1 cellular context compared by ENCODE assay signal in the genomic region with DNA sequence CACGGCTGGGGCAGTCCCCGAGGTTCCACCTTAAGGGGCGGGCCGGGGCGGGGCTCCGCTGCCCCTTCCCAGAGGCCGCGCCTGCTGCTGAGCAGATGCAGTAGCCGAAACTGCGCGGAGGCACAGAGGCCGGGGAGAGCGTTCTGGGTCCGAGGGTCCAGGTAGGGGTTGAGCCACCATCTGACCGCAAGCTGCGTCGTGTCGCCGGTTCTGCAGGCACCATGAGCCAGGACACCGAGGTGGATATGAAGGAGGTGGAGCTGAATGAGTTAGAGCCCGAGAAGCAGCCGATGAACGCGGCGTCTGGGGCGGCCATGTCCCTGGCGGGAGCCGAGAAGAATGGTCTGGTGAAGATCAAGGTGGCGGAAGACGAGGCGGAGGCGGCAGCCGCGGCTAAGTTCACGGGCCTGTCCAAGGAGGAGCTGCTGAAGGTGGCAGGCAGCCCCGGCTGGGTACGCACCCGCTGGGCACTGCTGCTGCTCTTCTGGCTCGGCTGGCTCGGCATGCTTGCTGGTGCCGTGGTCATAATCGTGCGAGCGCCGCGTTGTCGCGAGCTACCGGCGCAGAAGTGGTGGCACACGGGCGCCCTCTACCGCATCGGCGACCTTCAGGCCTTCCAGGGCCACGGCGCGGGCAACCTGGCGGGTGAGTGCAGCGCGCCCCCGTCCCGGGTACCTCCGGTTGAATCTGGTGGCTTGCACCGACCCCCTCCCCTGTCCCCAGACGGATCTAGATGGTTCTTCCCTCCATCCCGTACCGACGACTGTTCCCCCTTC.
TF ChIP-seq lines count a peak whose summit lies in the region.

A gene (plus strand): TSS at position 94 of the 776 bp plus-strand sequence. CDS start 128 bp downstream, at position 222.

TF ChIP-seq in HepG2, 621 proteins besides CTCF, POLR2A, EP300 and RAD21 (continued from another document and continues in another):
- TF ChIP-seq, protein P1, sequence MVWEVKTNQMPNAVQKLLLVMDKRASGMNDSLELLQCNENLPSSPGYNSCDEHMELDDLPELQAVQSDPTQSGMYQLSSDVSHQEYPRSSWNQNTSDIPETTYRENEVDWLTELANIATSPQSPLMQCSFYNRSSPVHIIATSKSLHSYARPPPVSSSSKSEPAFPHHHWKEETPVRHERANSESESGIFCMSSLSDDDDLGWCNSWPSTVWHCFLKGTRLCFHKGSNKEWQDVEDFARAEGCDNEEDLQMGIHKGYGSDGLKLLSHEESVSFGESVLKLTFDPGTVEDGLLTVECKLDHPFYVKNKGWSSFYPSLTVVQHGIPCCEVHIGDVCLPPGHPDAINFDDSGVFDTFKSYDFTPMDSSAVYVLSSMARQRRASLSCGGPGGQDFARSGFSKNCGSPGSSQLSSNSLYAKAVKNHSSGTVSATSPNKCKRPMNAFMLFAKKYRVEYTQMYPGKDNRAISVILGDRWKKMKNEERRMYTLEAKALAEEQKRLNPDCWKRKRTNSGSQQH (CRISPR knock-in tag; IDR thresholded peaks at IDR 0.05; ENCODE audit: low read depth): peak; percentile 18; the same call in 1 of the 2 replicates
- TF ChIP-seq MAZ (IDR thresholded peaks at IDR 0.05; ENCODE audit: borderline replicate concordance, low read depth, low read length): peak; percentile 54; the same call in 1 of the 2 replicates
- peak; percentile 84 for TF ChIP-seq MAZ (CRISPR knock-in tag; IDR thresholded peaks at IDR 0.05; ENCODE audit: low read depth)
- no peak for TF ChIP-seq TP53 (CRISPR knock-in tag; conservative IDR thresholded peaks at IDR 0.05)
- TF ChIP-seq HNRNPL (IDR thresholded peaks at IDR 0.05; ENCODE audit: low read depth, low read length): peak; percentile 68; the same call in 1 of the 2 replicates
- TF ChIP-seq, protein P2, sequence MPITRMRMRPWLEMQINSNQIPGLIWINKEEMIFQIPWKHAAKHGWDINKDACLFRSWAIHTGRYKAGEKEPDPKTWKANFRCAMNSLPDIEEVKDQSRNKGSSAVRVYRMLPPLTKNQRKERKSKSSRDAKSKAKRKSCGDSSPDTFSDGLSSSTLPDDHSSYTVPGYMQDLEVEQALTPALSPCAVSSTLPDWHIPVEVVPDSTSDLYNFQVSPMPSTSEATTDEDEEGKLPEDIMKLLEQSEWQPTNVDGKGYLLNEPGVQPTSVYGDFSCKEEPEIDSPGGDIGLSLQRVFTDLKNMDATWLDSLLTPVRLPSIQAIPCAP (CRISPR knock-in tag; IDR thresholded peaks at IDR 0.05; ENCODE audit: low read depth): no peak
- TF ChIP-seq, protein P3, sequence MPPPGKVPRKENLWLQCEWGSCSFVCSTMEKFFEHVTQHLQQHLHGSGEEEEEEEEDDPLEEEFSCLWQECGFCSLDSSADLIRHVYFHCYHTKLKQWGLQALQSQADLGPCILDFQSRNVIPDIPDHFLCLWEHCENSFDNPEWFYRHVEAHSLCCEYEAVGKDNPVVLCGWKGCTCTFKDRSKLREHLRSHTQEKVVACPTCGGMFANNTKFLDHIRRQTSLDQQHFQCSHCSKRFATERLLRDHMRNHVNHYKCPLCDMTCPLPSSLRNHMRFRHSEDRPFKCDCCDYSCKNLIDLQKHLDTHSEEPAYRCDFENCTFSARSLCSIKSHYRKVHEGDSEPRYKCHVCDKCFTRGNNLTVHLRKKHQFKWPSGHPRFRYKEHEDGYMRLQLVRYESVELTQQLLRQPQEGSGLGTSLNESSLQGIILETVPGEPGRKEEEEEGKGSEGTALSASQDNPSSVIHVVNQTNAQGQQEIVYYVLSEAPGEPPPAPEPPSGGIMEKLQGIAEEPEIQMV (CRISPR knock-in tag; IDR thresholded peaks at IDR 0.05; ENCODE audit: low read depth): 0 out of 2 replicates have a peak, but pooled peaks have one; percentile 52
- TF ChIP-seq ISL2 (CRISPR knock-in tag; IDR thresholded peaks at IDR 0.05): peak; percentile 48
- no peak for TF ChIP-seq ZNF546 (CRISPR knock-in tag; conservative IDR thresholded peaks at IDR 0.05)
- TF ChIP-seq PRPF4 (IDR thresholded peaks at IDR 0.05; ENCODE audit: low read depth, low read length, poor library complexity, severe bottlenecking): no peak
- TF ChIP-seq NFE2 (CRISPR knock-in tag; IDR thresholded peaks at IDR 0.05): no peak
- TF ChIP-seq NAIF1 (CRISPR knock-in tag; IDR thresholded peaks at IDR 0.05; ENCODE audit: borderline replicate concordance): no peak
- peak; percentile 81 for TF ChIP-seq ZSCAN25 (CRISPR knock-in tag; IDR thresholded peaks at IDR 0.05)
- TF ChIP-seq ZNF790 (CRISPR knock-in tag; IDR thresholded peaks at IDR 0.05; ENCODE audit: borderline replicate concordance): peak; percentile 43; the same call in 1 of the 2 replicates
- TF ChIP-seq ZNF232 (CRISPR knock-in tag; IDR thresholded peaks at IDR 0.05; ENCODE audit: borderline replicate concordance): peak; percentile 57
- TF ChIP-seq, protein P4, sequence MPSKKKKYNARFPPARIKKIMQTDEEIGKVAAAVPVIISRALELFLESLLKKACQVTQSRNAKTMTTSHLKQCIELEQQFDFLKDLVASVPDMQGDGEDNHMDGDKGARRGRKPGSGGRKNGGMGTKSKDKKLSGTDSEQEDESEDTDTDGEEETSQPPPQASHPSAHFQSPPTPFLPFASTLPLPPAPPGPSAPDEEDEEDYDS (CRISPR knock-in tag; IDR thresholded peaks at IDR 0.05): peak; percentile 79
- TF ChIP-seq GATA4 (IDR thresholded peaks at IDR 0.05; ENCODE audit: borderline replicate concordance, low read depth): peak; percentile 35; the same call in 1 of the 2 replicates
- no peak for TF ChIP-seq THYN1 (CRISPR knock-in tag; IDR thresholded peaks at IDR 0.05; ENCODE audit: borderline replicate concordance, low read depth)
- peak; percentile 74; the same call in 1 of the 2 replicates for TF ChIP-seq ZNF780A (CRISPR knock-in tag; IDR thresholded peaks at IDR 0.05)
- TF ChIP-seq KLF9 (CRISPR knock-in tag; IDR thresholded peaks at IDR 0.05; ENCODE audit: low read depth): no peak
- TF ChIP-seq NCOR1 (IDR thresholded peaks at IDR 0.05; ENCODE audit: borderline replicate concordance, low read length): 0 out of 2 replicates have a peak, but pooled peaks have one; percentile 23
- no peak; the same call in 1 of the 2 replicates for TF ChIP-seq MEIS1 (CRISPR knock-in tag; IDR thresholded peaks at IDR 0.05; ENCODE audit: borderline replicate concordance)
- TF ChIP-seq TGIF2 (CRISPR knock-in tag; IDR thresholded peaks at IDR 0.05): peak; percentile 54
- TF ChIP-seq SAFB2 (CRISPR knock-in tag; IDR thresholded peaks at IDR 0.05; ENCODE audit: borderline replicate concordance, low read depth): peak; percentile 34; the same call in 1 of the 2 replicates
- TF ChIP-seq SUZ12 (IDR thresholded peaks at IDR 0.05; ENCODE audit: low read depth, low read length): no peak
- TF ChIP-seq PPARG (CRISPR knock-in tag; conservative IDR thresholded peaks at IDR 0.05): peak; percentile 34; the same call in 1 of the 2 replicates
- TF ChIP-seq ZNF652 (CRISPR knock-in tag; IDR thresholded peaks at IDR 0.05; ENCODE audit: borderline replicate concordance, low read depth): no peak
- TF ChIP-seq, protein P5, sequence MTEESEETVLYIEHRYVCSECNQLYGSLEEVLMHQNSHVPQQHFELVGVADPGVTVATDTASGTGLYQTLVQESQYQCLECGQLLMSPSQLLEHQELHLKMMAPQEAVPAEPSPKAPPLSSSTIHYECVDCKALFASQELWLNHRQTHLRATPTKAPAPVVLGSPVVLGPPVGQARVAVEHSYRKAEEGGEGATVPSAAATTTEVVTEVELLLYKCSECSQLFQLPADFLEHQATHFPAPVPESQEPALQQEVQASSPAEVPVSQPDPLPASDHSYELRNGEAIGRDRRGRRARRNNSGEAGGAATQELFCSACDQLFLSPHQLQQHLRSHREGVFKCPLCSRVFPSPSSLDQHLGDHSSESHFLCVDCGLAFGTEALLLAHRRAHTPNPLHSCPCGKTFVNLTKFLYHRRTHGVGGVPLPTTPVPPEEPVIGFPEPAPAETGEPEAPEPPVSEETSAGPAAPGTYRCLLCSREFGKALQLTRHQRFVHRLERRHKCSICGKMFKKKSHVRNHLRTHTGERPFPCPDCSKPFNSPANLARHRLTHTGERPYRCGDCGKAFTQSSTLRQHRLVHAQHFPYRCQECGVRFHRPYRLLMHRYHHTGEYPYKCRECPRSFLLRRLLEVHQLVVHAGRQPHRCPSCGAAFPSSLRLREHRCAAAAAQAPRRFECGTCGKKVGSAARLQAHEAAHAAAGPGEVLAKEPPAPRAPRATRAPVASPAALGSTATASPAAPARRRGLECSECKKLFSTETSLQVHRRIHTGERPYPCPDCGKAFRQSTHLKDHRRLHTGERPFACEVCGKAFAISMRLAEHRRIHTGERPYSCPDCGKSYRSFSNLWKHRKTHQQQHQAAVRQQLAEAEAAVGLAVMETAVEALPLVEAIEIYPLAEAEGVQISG (CRISPR knock-in tag; IDR thresholded peaks at IDR 0.05): peak; percentile 98
- TF ChIP-seq MBNL3 (CRISPR knock-in tag; conservative IDR thresholded peaks at IDR 0.05): no peak
- peak; percentile 65; the same call in 1 of the 2 replicates for TF ChIP-seq SRY (CRISPR knock-in tag; IDR thresholded peaks at IDR 0.05)
- TF ChIP-seq, protein P6, sequence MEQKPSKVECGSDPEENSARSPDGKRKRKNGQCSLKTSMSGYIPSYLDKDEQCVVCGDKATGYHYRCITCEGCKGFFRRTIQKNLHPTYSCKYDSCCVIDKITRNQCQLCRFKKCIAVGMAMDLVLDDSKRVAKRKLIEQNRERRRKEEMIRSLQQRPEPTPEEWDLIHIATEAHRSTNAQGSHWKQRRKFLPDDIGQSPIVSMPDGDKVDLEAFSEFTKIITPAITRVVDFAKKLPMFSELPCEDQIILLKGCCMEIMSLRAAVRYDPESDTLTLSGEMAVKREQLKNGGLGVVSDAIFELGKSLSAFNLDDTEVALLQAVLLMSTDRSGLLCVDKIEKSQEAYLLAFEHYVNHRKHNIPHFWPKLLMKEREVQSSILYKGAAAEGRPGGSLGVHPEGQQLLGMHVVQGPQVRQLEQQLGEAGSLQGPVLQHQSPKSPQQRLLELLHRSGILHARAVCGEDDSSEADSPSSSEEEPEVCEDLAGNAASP (CRISPR knock-in tag; IDR thresholded peaks at IDR 0.05; ENCODE audit: borderline replicate concordance): peak; percentile 60
- TF ChIP-seq CBX2 (IDR thresholded peaks at IDR 0.05; ENCODE audit: low read depth, low read length): no peak
- no peak for TF ChIP-seq CBX2 (CRISPR knock-in tag; IDR thresholded peaks at IDR 0.05; ENCODE audit: low read depth)
- TF ChIP-seq, protein P7, sequence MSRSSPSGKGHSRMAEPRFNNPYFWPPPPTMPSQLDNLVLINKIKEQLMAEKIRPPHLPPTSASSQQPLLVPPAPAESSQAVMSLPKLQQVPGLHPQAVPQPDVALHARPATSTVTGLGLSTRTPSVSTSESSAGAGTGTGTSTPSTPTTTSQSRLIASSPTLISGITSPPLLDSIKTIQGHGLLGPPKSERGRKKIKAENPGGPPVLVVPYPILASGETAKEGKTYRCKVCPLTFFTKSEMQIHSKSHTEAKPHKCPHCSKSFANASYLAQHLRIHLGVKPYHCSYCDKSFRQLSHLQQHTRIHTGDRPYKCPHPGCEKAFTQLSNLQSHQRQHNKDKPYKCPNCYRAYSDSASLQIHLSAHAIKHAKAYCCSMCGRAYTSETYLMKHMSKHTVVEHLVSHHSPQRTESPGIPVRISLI (CRISPR knock-in tag; IDR thresholded peaks at IDR 0.05; ENCODE audit: borderline replicate concordance): peak; percentile 54; the same call in 1 of the 2 replicates
- TF ChIP-seq ZNF138 (CRISPR knock-in tag; IDR thresholded peaks at IDR 0.05; ENCODE audit: low read depth): peak; percentile 50; the same call in 1 of the 2 replicates
- peak; percentile 36; the same call in 1 of the 2 replicates for TF ChIP-seq MED13 (CRISPR knock-in tag; IDR thresholded peaks at IDR 0.05)
- TF ChIP-seq EZH2 (conservative IDR thresholded peaks at IDR 0.05; ENCODE audit: low read depth, low read length): no peak
- TF ChIP-seq, protein P8, sequence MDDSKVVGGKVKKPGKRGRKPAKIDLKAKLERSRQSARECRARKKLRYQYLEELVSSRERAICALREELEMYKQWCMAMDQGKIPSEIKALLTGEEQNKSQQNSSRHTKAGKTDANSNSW (CRISPR knock-in tag; IDR thresholded peaks at IDR 0.05; ENCODE audit: borderline replicate concordance): peak; percentile 57; the same call in 1 of the 2 replicates
- peak; percentile 92 for TF ChIP-seq ZNF501 (CRISPR knock-in tag; IDR thresholded peaks at IDR 0.05)
- TF ChIP-seq, protein P9, sequence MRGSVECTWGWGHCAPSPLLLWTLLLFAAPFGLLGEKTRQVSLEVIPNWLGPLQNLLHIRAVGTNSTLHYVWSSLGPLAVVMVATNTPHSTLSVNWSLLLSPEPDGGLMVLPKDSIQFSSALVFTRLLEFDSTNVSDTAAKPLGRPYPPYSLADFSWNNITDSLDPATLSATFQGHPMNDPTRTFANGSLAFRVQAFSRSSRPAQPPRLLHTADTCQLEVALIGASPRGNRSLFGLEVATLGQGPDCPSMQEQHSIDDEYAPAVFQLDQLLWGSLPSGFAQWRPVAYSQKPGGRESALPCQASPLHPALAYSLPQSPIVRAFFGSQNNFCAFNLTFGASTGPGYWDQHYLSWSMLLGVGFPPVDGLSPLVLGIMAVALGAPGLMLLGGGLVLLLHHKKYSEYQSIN (CRISPR knock-in tag; IDR thresholded peaks at IDR 0.05; ENCODE audit: borderline replicate concordance): no peak
- TF ChIP-seq PHF8 (CRISPR knock-in tag; IDR thresholded peaks at IDR 0.05): peak; percentile 90
- TF ChIP-seq, protein P10, sequence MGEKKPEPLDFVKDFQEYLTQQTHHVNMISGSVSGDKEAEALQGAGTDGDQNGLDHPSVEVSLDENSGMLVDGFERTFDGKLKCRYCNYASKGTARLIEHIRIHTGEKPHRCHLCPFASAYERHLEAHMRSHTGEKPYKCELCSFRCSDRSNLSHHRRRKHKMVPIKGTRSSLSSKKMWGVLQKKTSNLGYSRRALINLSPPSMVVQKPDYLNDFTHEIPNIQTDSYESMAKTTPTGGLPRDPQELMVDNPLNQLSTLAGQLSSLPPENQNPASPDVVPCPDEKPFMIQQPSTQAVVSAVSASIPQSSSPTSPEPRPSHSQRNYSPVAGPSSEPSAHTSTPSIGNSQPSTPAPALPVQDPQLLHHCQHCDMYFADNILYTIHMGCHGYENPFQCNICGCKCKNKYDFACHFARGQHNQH (CRISPR knock-in tag; IDR thresholded peaks at IDR 0.05): peak; percentile 89
- TF ChIP-seq JUN (CRISPR knock-in tag; IDR thresholded peaks at IDR 0.05): 0 out of 2 replicates have a peak, but pooled peaks have one; percentile 22
- peak; percentile 21; the same call in 1 of the 2 replicates for TF ChIP-seq ZNF260 (CRISPR knock-in tag; IDR thresholded peaks at IDR 0.05; ENCODE audit: borderline replicate concordance, low read depth)
- TF ChIP-seq, protein P11, sequence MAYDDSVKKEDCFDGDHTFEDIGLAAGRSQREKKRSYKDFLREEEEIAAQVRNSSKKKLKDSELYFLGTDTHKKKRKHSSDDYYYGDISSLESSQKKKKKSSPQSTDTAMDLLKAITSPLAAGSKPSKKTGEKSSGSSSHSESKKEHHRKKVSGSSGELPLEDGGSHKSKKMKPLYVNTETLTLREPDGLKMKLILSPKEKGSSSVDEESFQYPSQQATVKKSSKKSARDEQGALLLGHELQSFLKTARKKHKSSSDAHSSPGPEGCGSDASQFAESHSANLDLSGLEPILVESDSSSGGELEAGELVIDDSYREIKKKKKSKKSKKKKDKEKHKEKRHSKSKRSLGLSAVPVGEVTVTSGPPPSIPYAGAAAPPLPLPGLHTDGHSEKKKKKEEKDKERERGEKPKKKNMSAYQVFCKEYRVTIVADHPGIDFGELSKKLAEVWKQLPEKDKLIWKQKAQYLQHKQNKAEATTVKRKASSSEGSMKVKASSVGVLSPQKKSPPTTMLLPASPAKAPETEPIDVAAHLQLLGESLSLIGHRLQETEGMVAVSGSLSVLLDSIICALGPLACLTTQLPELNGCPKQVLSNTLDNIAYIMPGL (CRISPR knock-in tag; IDR thresholded peaks at IDR 0.05; ENCODE audit: borderline replicate concordance in 1 of 2, low read depth in 1 of 2): peak; percentile 96 to 97
- TF ChIP-seq RELA (CRISPR knock-in tag; IDR thresholded peaks at IDR 0.05): no peak
- TF ChIP-seq ZNF768 (CRISPR knock-in tag; IDR thresholded peaks at IDR 0.05): peak; percentile 51; the same call in 1 of the 2 replicates
- TF ChIP-seq FOXC1 (CRISPR knock-in tag; IDR thresholded peaks at IDR 0.05; ENCODE audit: borderline replicate concordance): peak; percentile 94; the same call in 1 of the 2 replicates
